16 cellular contexts compared by ENCODE assay signal in genomic region chr5:10503997-10504761, GRCh38. TPM values are rescaled to one million over a fixed set of nuclear protein-coding genes. Genes with fewer than 3 reads are reported as not detected.
A peak's percentile ranks its signal among the peaks of the same experiment; 100 is the strongest.
DNase-seq lines count a peak whose midpoint lies in the region; ATAC-seq, FAIRE-seq and TF ChIP-seq lines count a peak whose summit lies in the region.
"Had no signal": no experiment of that assay in that cellular context is flagged by ENCODE, and none has a peak within 500 bp of the region (broad histone marks: within the 10 kb centered on the region; RNA-seq: fewer than 3 reads in every experiment).

No MANE protein-coding gene starts in this region.

- no peak overlapping the region for H2AFZ ChIP-seq in PC-9

- no TSS peak for BruUV-seq in PC-9 (replicated peaks; lab: Mats Ljungman, UMichigan)

- POLR2A ChIA-PET in HEK293 (lab: Yijun Ruan, JAX) = no interaction called here
- POLR2A ChIA-PET in PC-9 (lab: Charles Lee; ENCODE audit: unreplicated experiment) = interaction anchor here (0.6 kb wide), 1 partner anchor 1962 kb away, joined by 5 read pairs; no protein-coding TSS in a partner anchor

- peaks cover 8% of the 10 kb centered on the region; the same call in 1 of the 2 replicates for H3K4me1 ChIP-seq in HEK293 (ENCODE audit: control insufficient read depth, insufficient read depth, low read length)
- no peaks in the 10 kb centered on the region for H3K4me1 ChIP-seq in pancreas
- H3K4me1 ChIP-seq in PC-9 (replicated peaks; ENCODE audit: insufficient read depth) = peaks cover 29% of the 10 kb centered on the region

- H3K27ac ChIP-seq in HEK293 (ENCODE audit: extremely low read depth, low read depth, low read length) (no peak overlapping the region), pancreas (no peak overlapping the region), PC-9 (no peak overlapping the region)
- H3K27ac ChIP-seq: BLaER1, sigmoid colon had no signal

- ATAC-seq in pancreas = peak in 3 of 4 donors; percentile 41 to 77 (median 65)
- ATAC-seq in GM19452 (IDR thresholded peaks at IDR 0.05; ENCODE audit: unreplicated experiment) = no peak
- ATAC-seq: stimulated activated naive B cell treated with anti-CD40 and anti-IgM and Interleukin-4, amounts not matched to agents 10 μg/mL and 1 μg/mL and 100 μg/mL, for 72 hours had no signal

- no peaks in the 10 kb centered on the region for H4K20me1 ChIP-seq in PC-9 (ENCODE audit: insufficient read depth)
- H4K20me1 ChIP-seq: BLaER1 had no signal

- no peak overlapping the region for H3K4me2 ChIP-seq in PC-9
- H3K4me2 ChIP-seq: BLaER1 had no signal

- H3K27me3 ChIP-seq in pancreas = no peaks in the 10 kb centered on the region
- no peaks in the 10 kb centered on the region for H3K27me3 ChIP-seq in PC-9 (ENCODE audit: insufficient read depth, low read depth)
- H3K27me3 ChIP-seq: BLaER1 had no signal

- peak; percentile 42 for FAIRE-seq in RCC 7860 (lab: Jason Lieb, UNC)
- FAIRE-seq in pancreas (lab: Jason Lieb, UNC) = no peak
- FAIRE-seq: endometrium, H54, urothelium cell line had no signal

- no peaks in the 10 kb centered on the region for H3K9me2 ChIP-seq in PC-9 (ENCODE audit: insufficient read depth)

- H3K79me2 ChIP-seq in PC-9 (ENCODE audit: low read depth) = no peaks in the 10 kb centered on the region

- no peaks in the 10 kb centered on the region for H3K36me3 ChIP-seq in HEK293 (ENCODE audit: control insufficient read depth in 2 of 2, insufficient read depth in 1 of 2, low read length in 2 of 2)
- no peaks in the 10 kb centered on the region for H3K36me3 ChIP-seq in pancreas
- no peaks in the 10 kb centered on the region for H3K36me3 ChIP-seq in PC-9 (ENCODE audit: low read depth)
- H3K36me3 ChIP-seq: BLaER1, sigmoid colon had no signal

- no peaks in the 10 kb centered on the region for H3K9me3 ChIP-seq in HEK293 (ENCODE audit: control insufficient read depth, insufficient read depth, low read depth, low read length)
- H3K9me3 ChIP-seq in pancreas = no peaks in the 10 kb centered on the region
- no peaks in the 10 kb centered on the region for H3K9me3 ChIP-seq in PC-9 (ENCODE audit: insufficient read depth, low read depth)
- H3K9me3 ChIP-seq: sigmoid colon had no signal

- CTCF ChIA-PET in HEK293 (lab: Yijun Ruan, JAX) = interaction anchor here (0.8 to 1.4 kb wide), 2 partner anchors 8 to 17 kb away, joined by 3 read pairs; no protein-coding TSS in a partner anchor
- CTCF ChIA-PET in PC-9 (lab: Charles Lee) = interaction anchor here (0.6 to 0.7 kb wide), 3 partner anchors 29 to 199 kb away, joined by 3 to 4 read pairs (median 3); no protein-coding TSS in a partner anchor

- no peak overlapping the region for H3K4me3 ChIP-seq in HEK293 (ENCODE audit: low read depth, low read length)
- H3K4me3 ChIP-seq in fibroblast of villous mesenchyme (ENCODE audit: low read depth, low read length) = no peak overlapping the region
- H3K4me3 ChIP-seq in pancreas = no peak overlapping the region
- H3K4me3 ChIP-seq in PC-9 = no peak overlapping the region
- H3K4me3 ChIP-seq: BLaER1, sigmoid colon had no signal

- DNase-seq in RCC 7860 (ENCODE audit: low spot score) (peak; percentile 71), fibroblast of villous mesenchyme (ENCODE audit: low read depth) (peak; percentile 25), pancreas (peak in 3 of 6 donors; percentile 21 to 50 (median 31)), CD1c-positive myeloid dendritic cell (ENCODE audit: extremely low spot score) (no peak), PC-9 (no peak)
- DNase-seq: activated naive CD4-positive, alpha-beta T cell; natural killer cell; NK-92 treated with Interleukin-12 subunit alpha and Interleukin-12 subunit beta, amount 100 ng/mL, for 24 hours; sigmoid colon; stimulated activated naive B cell treated with anti-CD40 and anti-IgM and Interleukin-4, amounts not matched to agents 10 μg/mL and 1 μg/mL and 100 μg/mL, for 72 hours had no signal

- 44 to 45% methylated on average over 8 of the region's 8 CpGs for WGBS in pancreas, 2 donors

- no peak for TF ChIP-seq CTCF in HEK293 (tag by site-specific recombination; IDR thresholded peaks at IDR 0.05)
- TF ChIP-seq CTCF in fibroblast of villous mesenchyme (IDR thresholded peaks at IDR 0.05; ENCODE audit: insufficient read depth, low read depth, low read length) = no peak
- TF ChIP-seq CTCF in pancreas (IDR thresholded peaks at IDR 0.05) = no peak
- TF ChIP-seq CTCF in PC-9 (conservative IDR thresholded peaks at IDR 0.05) = no peak

- peaks cover 21% of the 10 kb centered on the region for H3F3A ChIP-seq in PC-9 (ENCODE audit: insufficient read depth, low read depth)

- intact Hi-C loops in pancreas (cut with DNase I) = no loop called here
- intact Hi-C loops in PC-9 (cut with micrococcal nuclease; ENCODE audit: unreplicated experiment) = no loop called here

TF ChIP-seq in HEK293, 187 proteins besides CTCF, POLR2A, EP300 and RAD21:
- no peak for TF ChIP-seq ZNF513 (tag by site-specific recombination; IDR thresholded peaks at IDR 0.05)
- peak; percentile 47; the same call in 1 of the 2 replicates for TF ChIP-seq ZEB2 (tag by site-specific recombination; IDR thresholded peaks at IDR 0.05)
- TF ChIP-seq, protein P1, sequence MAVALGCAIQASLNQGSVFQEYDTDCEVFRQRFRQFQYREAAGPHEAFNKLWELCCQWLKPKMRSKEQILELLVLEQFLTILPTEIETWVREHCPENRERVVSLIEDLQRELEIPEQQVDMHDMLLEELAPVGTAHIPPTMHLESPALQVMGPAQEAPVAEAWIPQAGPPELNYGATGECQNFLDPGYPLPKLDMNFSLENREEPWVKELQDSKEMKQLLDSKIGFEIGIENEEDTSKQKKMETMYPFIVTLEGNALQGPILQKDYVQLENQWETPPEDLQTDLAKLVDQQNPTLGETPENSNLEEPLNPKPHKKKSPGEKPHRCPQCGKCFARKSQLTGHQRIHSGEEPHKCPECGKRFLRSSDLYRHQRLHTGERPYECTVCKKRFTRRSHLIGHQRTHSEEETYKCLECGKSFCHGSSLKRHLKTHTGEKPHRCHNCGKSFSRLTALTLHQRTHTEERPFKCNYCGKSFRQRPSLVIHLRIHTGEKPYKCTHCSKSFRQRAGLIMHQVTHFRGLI (tag by site-specific recombination; IDR thresholded peaks at IDR 0.05) = peak; percentile 19; the same call in 1 of the 2 replicates
- peak; percentile 86 for TF ChIP-seq ZNF18 (tag by site-specific recombination; IDR thresholded peaks at IDR 0.05)
- TF ChIP-seq ZBTB48 (tag by site-specific recombination; IDR thresholded peaks at IDR 0.05) = peak; percentile 78
- TF ChIP-seq, protein P2, sequence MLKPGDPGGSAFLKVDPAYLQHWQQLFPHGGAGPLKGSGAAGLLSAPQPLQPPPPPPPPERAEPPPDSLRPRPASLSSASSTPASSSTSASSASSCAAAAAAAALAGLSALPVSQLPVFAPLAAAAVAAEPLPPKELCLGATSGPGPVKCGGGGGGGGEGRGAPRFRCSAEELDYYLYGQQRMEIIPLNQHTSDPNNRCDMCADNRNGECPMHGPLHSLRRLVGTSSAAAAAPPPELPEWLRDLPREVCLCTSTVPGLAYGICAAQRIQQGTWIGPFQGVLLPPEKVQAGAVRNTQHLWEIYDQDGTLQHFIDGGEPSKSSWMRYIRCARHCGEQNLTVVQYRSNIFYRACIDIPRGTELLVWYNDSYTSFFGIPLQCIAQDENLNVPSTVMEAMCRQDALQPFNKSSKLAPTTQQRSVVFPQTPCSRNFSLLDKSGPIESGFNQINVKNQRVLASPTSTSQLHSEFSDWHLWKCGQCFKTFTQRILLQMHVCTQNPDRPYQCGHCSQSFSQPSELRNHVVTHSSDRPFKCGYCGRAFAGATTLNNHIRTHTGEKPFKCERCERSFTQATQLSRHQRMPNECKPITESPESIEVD (tag by site-specific recombination; IDR thresholded peaks at IDR 0.05) = peak; percentile 40
- TF ChIP-seq ZNF76 (tag by site-specific recombination; IDR thresholded peaks at IDR 0.05; ENCODE audit: borderline replicate concordance, low read depth) = no peak
- peak; percentile 52 for TF ChIP-seq ZBTB8A (tag by site-specific recombination; IDR thresholded peaks at IDR 0.05)
- TF ChIP-seq ZBTB21 (tag by site-specific recombination; IDR thresholded peaks at IDR 0.05) = peak; percentile 87
- no peak for TF ChIP-seq ZNF48 (tag by site-specific recombination; IDR thresholded peaks at IDR 0.05)
- peak; percentile 40; the same call in 1 of the 2 replicates for TF ChIP-seq SP7 (tag by site-specific recombination; IDR thresholded peaks at IDR 0.05)
- TF ChIP-seq ZNF629 (tag by site-specific recombination; IDR thresholded peaks at IDR 0.05) = peak; percentile 89
- TF ChIP-seq ZNF654 (tag by site-specific recombination; IDR thresholded peaks at IDR 0.05; ENCODE audit: low read depth) = no peak

RNA-seq across cellular contexts. Expression of gene ANKRD33B, which starts 59.7 kb away (rescaled TPM):
- 1.6 and 2.6 TPM in 2 replicates for total RNA-seq in fibroblast of villous mesenchyme
- total RNA-seq in pancreas = 1 to 10 TPM in 5 of 6 donors, under 1 TPM in 1; 0.98 to 2.7 (median 1.3) TPM
- polyA plus RNA-seq in pancreas = under 1 TPM; 0.57 to 0.77 TPM
- 32.1 and 37.4 TPM in 2 replicates for total RNA-seq in PC-9 (2021)

Comparison
In these comparisons a context has a peak if more than half of its experiments do, and no peak if none do; other contexts are left out.
1. DNase-seq: peak in RCC 7860 (single experiment) and fibroblast of villous mesenchyme (single experiment); none in CD1c-positive myeloid dendritic cell (single experiment) and PC-9 (0 of 2).